In genomic region chr16:28105954-28106353, GRCh38 we compare ENCODE assay signal across 28 cellular contexts. TPM values are rescaled to one million over a fixed set of nuclear protein-coding genes. Genes with fewer than 3 reads are reported as not detected.
DNase-seq lines count a peak whose midpoint lies in the region; ATAC-seq and TF ChIP-seq lines count a peak whose summit lies in the region.
"Had no signal": no experiment of that assay in that cellular context is flagged by ENCODE, and none has a peak within 500 bp of the region (broad histone marks: within the 10 kb centered on the region; RNA-seq: fewer than 3 reads in every experiment).

No MANE protein-coding gene starts in this region.

- no peak for TF ChIP-seq CTCF in CD4-positive, alpha-beta T cell (IDR thresholded peaks at IDR 0.05)

- no peak for DNase-seq in CD4-positive, alpha-beta T cell
- DNase-seq in D341Med (ENCODE audit: low spot score) (peak; percentile 4), islet precursor cell (peak; percentile 32), sciatic nerve (ENCODE audit: low spot score) (peak; percentile 14), NCI-H1417 treated with DMSO at 0.1 percent for 48 hours (lab: John Stamatoyannopoulos, UW) (no peak), NCI-H524 (lab: John Stamatoyannopoulos, UW) (no peak)
- DNase-seq: C1 segment of cervical spinal cord; Caco-2; CD8-positive, alpha-beta T cell; DMS 273 treated with DMSO at 0.1 percent for 48 hours; DMS79; EL; GDM1; MV-4-11; NCI-H1105 treated with DMSO at 0.1 percent for 48 hours; NCI-H2029 treated with DMSO at 0.1 percent for 48 hours; NCI-H446 treated with DMSO at 0.1 percent for 48 hours; NCI-H526 treated with DMSO at 0.1 percent for 48 hours; SHP77 treated with DMSO at 0.1 percent for 48 hours had no signal

- no peaks in the 10 kb centered on the region for H3K9me3 ChIP-seq in CD4-positive, alpha-beta T cell (ENCODE audit: control insufficient read depth, low read length)
- H3K9me3 ChIP-seq: Caco-2 had no signal

- CTCF ChIA-PET in CD4-positive, alpha-beta T cell (lab: Charles Lee), result no interaction called here

- H3K27me3 ChIP-seq in CD4-positive, alpha-beta T cell (ENCODE audit: control insufficient read depth, insufficient read depth, low read length), result no peaks in the 10 kb centered on the region

- intact Hi-C loops in CD4-positive, alpha-beta T cell (cut with DNase I, micrococcal nuclease), result no loop called here
- intact Hi-C loops in sciatic nerve (cut with DNase I), result no loop called here

- no peak overlapping the region for H3K4me3 Mint-ChIP-seq in CD4-positive, alpha-beta T cell
- H3K4me3 Mint-ChIP-seq: CD8-positive, alpha-beta T cell had no signal

- H3K9me3 Mint-ChIP-seq in CD4-positive, alpha-beta T cell, result no peaks in the 10 kb centered on the region
- H3K9me3 Mint-ChIP-seq: CD8-positive, alpha-beta T cell had no signal

- peaks cover 99% of the 10 kb centered on the region for H3K36me3 Mint-ChIP-seq in CD4-positive, alpha-beta T cell (ENCODE audit: low read depth)

- peak overlapping the region; percentile 47 for H3K27ac Mint-ChIP-seq in CD4-positive, alpha-beta T cell
- H3K27ac Mint-ChIP-seq: CD8-positive, alpha-beta T cell had no signal

- ATAC-seq in CD4-positive, alpha-beta T cell (ENCODE audit: poor library complexity), result no peak
- no peak for ATAC-seq in sciatic nerve
- no peak for ATAC-seq in HG03175 (IDR thresholded peaks at IDR 0.05; ENCODE audit: unreplicated experiment)
- ATAC-seq: CD8-positive, alpha-beta T cell; GM12878; K562; Panc1 had no signal

- peaks cover 17% of the 10 kb centered on the region for H3K4me1 Mint-ChIP-seq in CD4-positive, alpha-beta T cell (ENCODE audit: low read depth)

- no peak overlapping the region for H3K27ac ChIP-seq in CD4-positive, alpha-beta T cell (ENCODE audit: low read depth, low read length)

- no peaks in the 10 kb centered on the region for H3K27me3 Mint-ChIP-seq in CD4-positive, alpha-beta T cell

- POLR2A ChIA-PET in CD4-positive, alpha-beta T cell (lab: Charles Lee), result no interaction called here

RNA-seq across cellular contexts. Expression of gene GSG1L, which starts 42.4 kb away (rescaled TPM):
- total RNA-seq in CD4-positive, alpha-beta T cell, result not detected
- total RNA-seq in sciatic nerve, result 0.62 TPM
- total RNA-seq: A673; Caco-2; CD8-positive, alpha-beta T cell; GM12878; HT1080; K562; LHCN-M2; MCF 10A; OCI-LY7 had no signal

Comparison
In these comparisons a context has a peak if more than half of its experiments do, and no peak if none do; other contexts are left out.
1. DNase-seq: peak in D341Med (single experiment), islet precursor cell (single experiment) and sciatic nerve (single experiment); none in CD4-positive, alpha-beta T cell (0 of 10), NCI-H1417 treated with DMSO at 0.1 percent for 48 hours (single experiment) and NCI-H524 (0 of 2).